31 cellular contexts compared by ENCODE assay signal in the genomic region with DNA sequence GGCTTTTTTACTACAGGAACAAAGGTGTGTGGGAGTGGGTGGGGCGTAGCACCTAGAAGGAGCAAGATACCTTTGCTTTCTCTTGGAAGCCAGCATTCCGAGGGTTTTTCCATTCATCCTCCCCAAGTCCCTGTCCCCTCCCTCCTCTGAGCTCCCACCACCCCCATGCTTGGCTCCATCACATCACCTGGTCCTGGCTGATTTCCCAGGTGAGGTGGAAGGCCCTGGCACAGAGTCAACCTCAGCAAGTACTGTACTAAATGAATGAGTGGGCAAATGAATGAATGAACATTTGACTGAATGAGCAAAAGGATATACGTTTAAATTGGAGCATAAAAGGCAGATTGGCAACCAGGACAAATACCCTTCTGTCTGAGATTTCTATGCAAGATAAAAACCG. TPM values are rescaled to one million over a fixed set of nuclear protein-coding genes. Genes with fewer than 3 reads are reported as not detected.
DNase-seq lines count a peak whose midpoint lies in the region; ATAC-seq and TF ChIP-seq lines count a peak whose summit lies in the region.
"Had no signal": no experiment of that assay in that cellular context is flagged by ENCODE, and none has a peak within 500 bp of the region (broad histone marks: within the 10 kb centered on the region; RNA-seq: fewer than 3 reads in every experiment).

No MANE protein-coding gene starts in this region.

- no peak overlapping the region for H3K27ac ChIP-seq in breast epithelium
- H3K27ac ChIP-seq: 22Rv1, GM23248, PC-9, SJCRH30 had no signal

- H3K27ac Mint-ChIP-seq in MCF 10A (ENCODE audit: low read depth, unreplicated experiment), result no peak overlapping the region
- H3K27ac Mint-ChIP-seq: CD8-positive, alpha-beta memory T cell; T-helper 17 cell had no signal

- intact Hi-C loops in MCF 10A (cut with micrococcal nuclease) (no loop called here), breast epithelium (cut with DNase I; ENCODE audit: low total_unique reads) (no loop called here)

- H3K27me3 ChIP-seq in breast epithelium, result no peaks in the 10 kb centered on the region
- H3K27me3 ChIP-seq: BE2C, SJCRH30 had no signal

- no peak overlapping the region for H3K4me3 ChIP-seq in breast epithelium
- H3K4me3 ChIP-seq: GM23248, PC-9, SJCRH30 had no signal

- H3K36me3 ChIP-seq in breast epithelium, result no peaks in the 10 kb centered on the region
- H3K36me3 ChIP-seq: BE2C had no signal

- H3K9me3 ChIP-seq in breast epithelium, result no peaks in the 10 kb centered on the region
- H3K9me3 ChIP-seq: BE2C, SJCRH30 had no signal

- no peaks in the 10 kb centered on the region for H3K4me1 ChIP-seq in breast epithelium
- H3K4me1 ChIP-seq: BE2C, SJCRH30 had no signal

- no peaks in the 10 kb centered on the region for H3K27me3 Mint-ChIP-seq in MCF 10A (ENCODE audit: insufficient read depth, unreplicated experiment)

- CTCF ChIA-PET in MCF 10A (lab: Yijun Ruan, JAX), result interaction anchor here (0.9 to 22.2 kb wide), 14 partner anchors 10 to 143 kb away, joined by 3 to 743 read pairs (median 8); a partner anchor contains a TSS

- TF ChIP-seq CTCF in MCF 10A (IDR thresholded peaks at IDR 0.05; ENCODE audit: unreplicated experiment) (no peak), breast epithelium (IDR thresholded peaks at IDR 0.05) (no peak)

- no peaks in the 10 kb centered on the region for H3K4me1 Mint-ChIP-seq in MCF 10A (ENCODE audit: insufficient read depth, unreplicated experiment)
- H3K4me1 Mint-ChIP-seq: CD8-positive, alpha-beta memory T cell; T-helper 17 cell had no signal

- POLR2A ChIA-PET in MCF 10A (lab: Yijun Ruan, JAX), result interaction anchor here (1.0 to 1.4 kb wide), 3 partner anchors 45 to 50 kb away, joined by 6 to 7 read pairs (median 7); a partner anchor contains a TSS

- no peaks in the 10 kb centered on the region for H3K9me3 Mint-ChIP-seq in MCF 10A (ENCODE audit: unreplicated experiment)
- H3K9me3 Mint-ChIP-seq: CD8-positive, alpha-beta memory T cell; HFFc6 had no signal

- DNase-seq in NCI-H2081 (lab: John Stamatoyannopoulos, UW) (peak; percentile 14 to 50), NCI-H2081 treated with DMSO at 0.1 percent for 48 hours (lab: John Stamatoyannopoulos, UW) (no peak), MCF 10A (ENCODE audit: unreplicated experiment) (peak; percentile 50), breast epithelium (ENCODE audit: low spot score in 2 of 2) (no peak), NCI-H69 (lab: John Stamatoyannopoulos, UW) (peak; percentile 1), activated gamma-delta T cell treated with Interleukin-2 at 50 U/mL for 16 hours (no peak)
- DNase-seq: ACHN; BE2C; Calu3; CD8-positive, alpha-beta memory T cell; GM23248; H7; HFFc6; IMR-90; KG1; MM.1S; NCI-H1417 treated with DMSO at 0.1 percent for 48 hours; NCI-H1694 treated with DMSO at 0.1 percent for 48 hours; NCI-H2227 treated with DMSO at 0.1 percent for 48 hours; NCI-H510A treated with DMSO at 0.1 percent for 48 hours; NCI-H748 treated with DMSO at 0.1 percent for 48 hours; NK-92 treated with Interleukin-12 subunit alpha and Interleukin-12 subunit beta, amount 100 ng/mL, for 24 hours; PC-9; SJCRH30; T-helper 17 cell had no signal

- no peak for TF ChIP-seq POLR2A in breast epithelium (IDR thresholded peaks at IDR 0.05)

- no TSS peak for BruUV-seq in MCF 10A (replicated peaks; lab: Mats Ljungman, UMichigan)

- H3K36me3 Mint-ChIP-seq in MCF 10A (ENCODE audit: insufficient read depth, unreplicated experiment), result peaks cover 10% of the 10 kb centered on the region
- H3K36me3 Mint-ChIP-seq: CD8-positive, alpha-beta memory T cell had no signal

- ATAC-seq in HG02970 (IDR thresholded peaks at IDR 0.05; ENCODE audit: low FRiP score, unreplicated experiment) (no peak), HG03354 (IDR thresholded peaks at IDR 0.05; ENCODE audit: poor library complexity, severe bottlenecking, unreplicated experiment) (no peak)
- ATAC-seq: Right ventricle myocardium inferior, SK-N-SH treated with all-trans-retinoic acid at 6 μM for 48 hours, T-helper 17 cell had no signal

- H3K4me3 Mint-ChIP-seq in MCF 10A (ENCODE audit: unreplicated experiment), result no peak overlapping the region
- H3K4me3 Mint-ChIP-seq: CD14-positive monocyte; CD8-positive, alpha-beta memory T cell; HFFc6; T-helper 17 cell had no signal

RNA-seq across cellular contexts. Expression of a gene that starts 45.4 kb away (rescaled TPM):
- total RNA-seq in MCF 10A (2022) (6.2 and 11.3 TPM in 2 replicates), breast epithelium (10 to 100 TPM; 24.5 to 34.4 (median 25.3) TPM)
- total RNA-seq: T-helper 17 cell had no signal

Comparison
In these comparisons a context has a peak if more than half of its experiments do, and no peak if none do; other contexts are left out.
1. DNase-seq: peak in NCI-H2081 (2 of 2), MCF 10A (single experiment) and NCI-H69 (single experiment); none in NCI-H2081 treated with DMSO at 0.1 percent for 48 hours (single experiment), breast epithelium (0 of 2) and activated gamma-delta T cell treated with Interleukin-2 at 50 U/mL for 16 hours (single experiment).